1 cellular context compared by ENCODE assay signal in genomic region chr10:22659901-22660300, GRCh38.
TF ChIP-seq lines count a peak whose summit lies in the region.

No MANE protein-coding gene starts in this region.

TF ChIP-seq in GM12878, 131 proteins besides CTCF, POLR2A, EP300 and RAD21:
- no peak for TF ChIP-seq RB1 (IDR thresholded peaks at IDR 0.05; ENCODE audit: borderline replicate concordance)
- TF ChIP-seq SPI1 (IDR thresholded peaks at IDR 0.05; ENCODE audit: borderline replicate concordance, insufficient read depth, low read depth, low read length), result 0 out of 2 replicates have a peak, but pooled peaks have one; percentile 38
